ENCODE assay signal across 27 cellular contexts in the genomic region with DNA sequence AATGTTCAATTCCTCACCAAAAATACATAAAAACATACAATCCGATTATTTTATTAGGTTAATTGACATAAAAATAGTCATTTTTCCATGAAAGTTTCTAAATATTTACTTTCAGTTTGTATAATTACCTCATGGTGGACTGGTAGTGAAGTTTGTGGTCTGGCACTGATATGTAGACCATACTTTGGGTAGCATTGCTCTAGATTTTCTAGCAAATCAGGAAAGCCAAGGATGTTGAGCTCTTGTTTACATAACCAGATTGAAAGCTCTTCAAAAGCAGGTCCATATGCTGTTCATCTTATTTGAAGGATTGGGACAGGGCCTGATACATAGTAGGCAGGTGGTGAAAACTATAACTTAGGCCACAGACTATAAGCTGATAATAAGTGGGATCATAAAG.
DNase-seq lines count a peak whose midpoint lies in the region; ATAC-seq, FAIRE-seq and TF ChIP-seq lines count a peak whose summit lies in the region.
"Had no signal": no experiment of that assay in that cellular context is flagged by ENCODE, and none has a peak within 500 bp of the region (broad histone marks: within the 10 kb centered on the region; RNA-seq: fewer than 3 reads in every experiment).

No MANE protein-coding gene starts in this region.

- no peaks in the 10 kb centered on the region for H3K4me1 ChIP-seq in CD4-positive, alpha-beta memory T cell (ENCODE audit: insufficient read depth, low read length)

- H3K27ac ChIP-seq in CD4-positive, alpha-beta memory T cell (ENCODE audit: low read depth, low read length): no peak overlapping the region
- no peak overlapping the region for H3K27ac ChIP-seq in CD4-positive, alpha-beta T cell (ENCODE audit: low read depth, low read length)
- H3K27ac ChIP-seq: stomach, transverse colon had no signal

- peak; percentile 43 for DNase-seq in D341Med (ENCODE audit: low spot score)
- peak; percentile 31 for DNase-seq in H4 (ENCODE audit: low spot score)
- DNase-seq in fibroblast of peridontal ligament (ENCODE audit: extremely low read depth): peak; percentile 72
- no peak for DNase-seq in Calu3
- no peak for DNase-seq in CD4-positive, alpha-beta memory T cell
- DNase-seq in CD4-positive, alpha-beta T cell: no peak
- DNase-seq: activated CD4-positive, alpha-beta T cell treated with anti-CD3 and anti-CD28 coated beads for 4 hours; activated naive CD4-positive, alpha-beta T cell treated with Interleukin-2 at 50 U/mL for 16 hours; activated T-cell treated with anti-CD3 and anti-CD28 coated beads, Interleukin-2, amount 50 U/mL, for 48 hours; amygdala; caudate nucleus; CD4-positive, CD25-positive, alpha-beta regulatory T cell; DND-41; foreskin fibroblast; HFFc6; naive B cell; NCI-H1417 treated with DMSO at 0.1 percent for 48 hours; NCI-H2107; NCI-H526 treated with DMSO at 0.1 percent for 48 hours; nucleus accumbens; SK-N-SH; stimulated activated CD8-positive, alpha-beta memory T cell treated with anti-CD3 and anti-CD28 coated beads, Interleukin-4, amount 100 ng/mL, for 48 hours; stomach; T-helper 2 cell; transverse colon had no signal

- no peak for TF ChIP-seq CTCF in Calu3 (IDR thresholded peaks at IDR 0.05; ENCODE audit: unreplicated experiment)
- no peak for TF ChIP-seq CTCF in CD4-positive, alpha-beta T cell (IDR thresholded peaks at IDR 0.05)

- no peaks in the 10 kb centered on the region for H3K9me3 Mint-ChIP-seq in Calu3 (ENCODE audit: low read depth, unreplicated experiment)
- no peaks in the 10 kb centered on the region for H3K9me3 Mint-ChIP-seq in CD4-positive, alpha-beta memory T cell
- H3K9me3 Mint-ChIP-seq in CD4-positive, alpha-beta T cell: peaks cover 2% of the 10 kb centered on the region
- H3K9me3 Mint-ChIP-seq: CD4-positive, CD25-positive, alpha-beta regulatory T cell; HFFc6; naive B cell had no signal

- no peaks in the 10 kb centered on the region for H3K36me3 ChIP-seq in CD4-positive, alpha-beta memory T cell (ENCODE audit: insufficient read depth, low read length)
- H3K36me3 ChIP-seq: stomach, transverse colon had no signal

- H3K36me3 Mint-ChIP-seq in Calu3 (ENCODE audit: insufficient read depth, unreplicated experiment): no peaks in the 10 kb centered on the region
- no peaks in the 10 kb centered on the region for H3K36me3 Mint-ChIP-seq in CD4-positive, alpha-beta memory T cell
- H3K36me3 Mint-ChIP-seq in CD4-positive, alpha-beta T cell (ENCODE audit: low read depth): no peaks in the 10 kb centered on the region
- H3K36me3 Mint-ChIP-seq: naive B cell had no signal

- intact Hi-C loops in Calu3 (cut with micrococcal nuclease; ENCODE audit: unreplicated experiment): no loop called here
- intact Hi-C loops in CD4-positive, alpha-beta memory T cell (cut with micrococcal nuclease): no loop called here
- intact Hi-C loops in CD4-positive, alpha-beta T cell (cut with DNase I, micrococcal nuclease): no loop called here

- ATAC-seq in CD4-positive, alpha-beta T cell (ENCODE audit: poor library complexity): no peak
- ATAC-seq in HG03571 (IDR thresholded peaks at IDR 0.05; ENCODE audit: unreplicated experiment): no peak

- POLR2A ChIA-PET in CD4-positive, alpha-beta memory T cell (lab: Charles Lee; ENCODE audit: partially characterized antibody): no interaction called here
- POLR2A ChIA-PET in CD4-positive, alpha-beta T cell (lab: Charles Lee): no interaction called here

- H3K4me3 Mint-ChIP-seq in Calu3 (ENCODE audit: low read depth, unreplicated experiment): no peak overlapping the region
- no peak overlapping the region for H3K4me3 Mint-ChIP-seq in CD4-positive, alpha-beta memory T cell
- no peak overlapping the region for H3K4me3 Mint-ChIP-seq in CD4-positive, alpha-beta T cell
- H3K4me3 Mint-ChIP-seq: CD4-positive, CD25-positive, alpha-beta regulatory T cell; HFFc6; naive B cell had no signal

- no TSS peak for BruUV-seq in Calu3 (replicated peaks; lab: Mats Ljungman, UMichigan)

- CTCF ChIA-PET in Calu3 (lab: Charles Lee): no interaction called here
- CTCF ChIA-PET in CD4-positive, alpha-beta memory T cell (lab: Charles Lee; ENCODE audit: partially characterized antibody): no interaction called here
- CTCF ChIA-PET in CD4-positive, alpha-beta T cell (lab: Charles Lee): no interaction called here

- H3K4me3 ChIP-seq in CD4-positive, alpha-beta memory T cell (ENCODE audit: low read length in 2 of 2): no peak overlapping the region
- H3K4me3 ChIP-seq: stomach, transverse colon had no signal

- H3K27me3 Mint-ChIP-seq in Calu3 (ENCODE audit: unreplicated experiment): no peaks in the 10 kb centered on the region
- no peaks in the 10 kb centered on the region for H3K27me3 Mint-ChIP-seq in CD4-positive, alpha-beta memory T cell
- no peaks in the 10 kb centered on the region for H3K27me3 Mint-ChIP-seq in CD4-positive, alpha-beta T cell
- H3K27me3 Mint-ChIP-seq: CD4-positive, CD25-positive, alpha-beta regulatory T cell; naive B cell had no signal

- H3K4me1 Mint-ChIP-seq in Calu3 (ENCODE audit: low read depth, unreplicated experiment): peaks cover 5% of the 10 kb centered on the region
- peaks cover 0 to 7% (median 4%) of the 10 kb centered on the region in 4 donors for H3K4me1 Mint-ChIP-seq in CD4-positive, alpha-beta memory T cell
- H3K4me1 Mint-ChIP-seq in CD4-positive, alpha-beta T cell (ENCODE audit: low read depth): no peaks in the 10 kb centered on the region

- no peaks in the 10 kb centered on the region for H3K9me3 ChIP-seq in CD4-positive, alpha-beta memory T cell (ENCODE audit: control insufficient read depth in 1 of 2, low read length in 2 of 2)
- no peaks in the 10 kb centered on the region for H3K9me3 ChIP-seq in CD4-positive, alpha-beta T cell (ENCODE audit: control insufficient read depth, low read length)
- H3K9me3 ChIP-seq: SK-N-SH, stomach, transverse colon had no signal

- FAIRE-seq in TTC549 (lab: Jason Lieb, UNC): peak; percentile 25

- H3K27ac Mint-ChIP-seq in Calu3 (ENCODE audit: unreplicated experiment): no peak overlapping the region
- H3K27ac Mint-ChIP-seq in CD4-positive, alpha-beta memory T cell: peak overlapping the region in 1 of 7 donors; percentile 15
- no peak overlapping the region for H3K27ac Mint-ChIP-seq in CD4-positive, alpha-beta T cell
- H3K27ac Mint-ChIP-seq: HFFc6 had no signal

- no peaks in the 10 kb centered on the region for H3K27me3 ChIP-seq in CD4-positive, alpha-beta memory T cell (ENCODE audit: insufficient read depth, low read length)
- no peaks in the 10 kb centered on the region for H3K27me3 ChIP-seq in CD4-positive, alpha-beta T cell (ENCODE audit: control insufficient read depth, insufficient read depth, low read length)
- H3K27me3 ChIP-seq: stomach, transverse colon had no signal

Comparison
In these comparisons a context has a peak if more than half of its experiments do, and no peak if none do; other contexts are left out.
1. DNase-seq: peak in D341Med (single experiment), H4 (single experiment) and fibroblast of peridontal ligament (single experiment); none in Calu3 (single experiment), CD4-positive, alpha-beta memory T cell (0 of 5) and CD4-positive, alpha-beta T cell (0 of 10).